In the genomic region with DNA sequence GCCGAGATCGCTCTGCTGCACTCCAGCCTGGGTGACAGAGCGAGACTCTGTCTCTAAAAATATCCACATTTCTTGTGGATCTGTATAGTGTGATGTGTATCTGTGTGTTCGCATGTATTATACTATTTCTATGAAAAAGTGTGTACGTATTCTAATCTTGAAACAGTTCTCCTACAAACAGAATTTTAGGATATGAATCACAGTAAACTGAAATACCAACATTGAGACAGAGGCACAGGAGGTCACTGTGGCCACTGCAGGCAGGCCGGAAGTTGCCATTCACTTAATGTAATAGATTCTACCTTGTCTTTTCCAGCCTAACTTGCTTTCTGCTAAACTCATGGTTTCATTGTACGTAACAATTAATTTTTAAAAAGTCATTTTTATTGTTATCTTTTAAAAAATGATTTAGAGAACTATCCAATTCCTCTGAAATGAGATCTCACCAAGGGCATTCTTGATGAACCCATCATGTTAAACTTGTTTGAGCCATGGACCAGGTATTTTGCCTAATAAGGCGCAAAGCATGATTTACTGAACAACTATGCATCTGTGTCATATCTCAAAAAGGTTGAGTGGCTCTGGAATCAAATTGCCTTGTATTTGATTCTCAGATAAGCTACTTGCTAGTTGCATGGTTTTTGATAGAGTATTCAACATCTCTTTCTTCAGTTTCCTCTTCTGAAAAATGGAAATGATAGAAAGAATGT, we compare ENCODE assay signal across 18 cellular contexts.
"Had no signal": no experiment of that assay in that cellular context is flagged by ENCODE, and none has a peak within 500 bp of the region (broad histone marks: within the 10 kb centered on the region; RNA-seq: fewer than 3 reads in every experiment).

No MANE protein-coding gene starts in this region.

- H3K4me1 Mint-ChIP-seq: activated CD4-positive, alpha-beta T cell treated with anti-CD3 and anti-CD28 coated beads, Interleukin-2, amount 10 ng/mL, durations not matched to agents 7 days and 5 days; activated naive CD4-positive, alpha-beta T cell treated with anti-CD3 and anti-CD28 coated beads, Interleukin-2, amount 10 ng/mL, durations not matched to agents 7 days and 5 days; naive B cell had no signal

- H3K27ac ChIP-seq: gastrocnemius medialis, heart left ventricle, ovary, right lobe of liver, tibial nerve, vagina had no signal

- H3K4me3 ChIP-seq: gastrocnemius medialis, heart left ventricle, ovary, right lobe of liver, smooth muscle cell, tibial nerve, vagina had no signal

- H3K9me3 Mint-ChIP-seq: activated CD4-positive, alpha-beta T cell treated with anti-CD3 and anti-CD28 coated beads, Interleukin-2, amount 10 ng/mL, durations not matched to agents 7 days and 5 days; activated naive CD4-positive, alpha-beta T cell treated with anti-CD3 and anti-CD28 coated beads, Interleukin-2, amount 10 ng/mL, durations not matched to agents 7 days and 5 days; activated T-helper 2 cell treated with anti-CD3 and anti-CD28 coated beads, Interferon-gamma antibody, Interleukin-2, Interleukin-4, amounts not matched to agents 10 μg/mL and 5 μg/mL and 100 μg/mL, durations not matched to agents 14 hours and 24 hours and 36 hours had no signal

- H3K27ac Mint-ChIP-seq: activated CD4-positive, alpha-beta T cell treated with anti-CD3 and anti-CD28 coated beads, Interleukin-2, amount 10 ng/mL, durations not matched to agents 7 days and 5 days; activated naive CD4-positive, alpha-beta T cell treated with anti-CD3 and anti-CD28 coated beads, Interleukin-2, amount 10 ng/mL, durations not matched to agents 7 days and 5 days; activated T-helper 2 cell treated with anti-CD3 and anti-CD28 coated beads, Interferon-gamma antibody, Interleukin-2, Interleukin-4, amounts not matched to agents 10 μg/mL and 5 μg/mL and 100 μg/mL, durations not matched to agents 14 hours and 24 hours and 36 hours; naive B cell had no signal

- DNase-seq: activated CD4-positive, alpha-beta T cell treated with anti-CD3 and anti-CD28 coated beads, Interleukin-2, amount 10 ng/mL, durations not matched to agents 7 days and 5 days; activated naive CD4-positive, alpha-beta T cell treated with anti-CD3 and anti-CD28 coated beads, Interleukin-2, amount 10 ng/mL, durations not matched to agents 7 days and 5 days; central memory CD4-positive, alpha-beta T cell; cortex of kidney; effector CD8-positive, alpha-beta T cell; gastrocnemius medialis; heart left ventricle; naive B cell; ovary; right lobe of liver; stimulated activated CD4-positive, alpha-beta T cell treated with anti-CD3 and anti-CD28 coated beads, Interleukin-4, amount 100 ng/mL, for 4 hours; stimulated activated CD8-positive, alpha-beta memory T cell treated with anti-CD3 and anti-CD28 coated beads, Interleukin-4, amount 100 ng/mL, for 48 hours; stimulated activated naive CD4-positive, alpha-beta T cell treated with Interleukin-2 at 50 U/mL for 16 hours; substantia nigra had no signal

- H3K27me3 ChIP-seq: gastrocnemius medialis, heart left ventricle, ovary, right lobe of liver, tibial nerve, vagina had no signal

- ATAC-seq: gastrocnemius medialis, heart left ventricle, right lobe of liver had no signal

- H3K4me1 ChIP-seq: gastrocnemius medialis, heart left ventricle, right lobe of liver, vagina had no signal

- H3K4me2 ChIP-seq: smooth muscle cell had no signal

- H3K27me3 Mint-ChIP-seq: activated naive CD4-positive, alpha-beta T cell treated with anti-CD3 and anti-CD28 coated beads, Interleukin-2, amount 10 ng/mL, durations not matched to agents 7 days and 5 days; naive B cell had no signal

- H3K9me3 ChIP-seq: gastrocnemius medialis, heart left ventricle, ovary, right lobe of liver, tibial nerve, vagina had no signal

- H3K36me3 ChIP-seq: gastrocnemius medialis, heart left ventricle, ovary, right lobe of liver, tibial nerve, vagina had no signal

- H3K4me3 Mint-ChIP-seq: activated CD4-positive, alpha-beta T cell treated with anti-CD3 and anti-CD28 coated beads, Interleukin-2, amount 10 ng/mL, durations not matched to agents 7 days and 5 days; activated naive CD4-positive, alpha-beta T cell treated with anti-CD3 and anti-CD28 coated beads, Interleukin-2, amount 10 ng/mL, durations not matched to agents 7 days and 5 days; naive B cell had no signal

- H3K36me3 Mint-ChIP-seq: activated naive CD4-positive, alpha-beta T cell treated with anti-CD3 and anti-CD28 coated beads, Interleukin-2, amount 10 ng/mL, durations not matched to agents 7 days and 5 days; naive B cell had no signal
